Comparison of ENCODE assay signal across 20 cellular contexts in the genomic region with DNA sequence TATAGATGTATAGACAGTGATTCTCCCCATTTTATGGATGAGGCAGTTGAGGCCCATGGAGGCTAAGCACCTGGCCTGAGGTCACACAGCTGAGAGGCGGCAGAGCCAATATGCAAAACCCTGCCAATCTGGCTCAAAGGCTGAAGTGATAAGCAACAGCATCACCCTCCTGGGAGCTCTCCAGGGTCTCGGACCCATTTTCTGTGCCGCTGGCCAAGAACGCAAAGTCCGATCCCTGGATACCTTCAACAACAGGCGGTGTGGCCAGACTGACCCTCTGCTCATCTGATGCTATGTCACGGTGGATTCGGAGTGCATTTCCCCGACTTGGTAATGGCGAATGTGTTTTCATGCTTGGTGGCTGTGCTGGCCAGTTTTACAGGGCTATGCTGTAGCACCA.
"Had no signal": no experiment of that assay in that cellular context is flagged by ENCODE, and none has a peak within 500 bp of the region (broad histone marks: within the 10 kb centered on the region; RNA-seq: fewer than 3 reads in every experiment).

No MANE protein-coding gene starts in this region.

- H3K4me3 Mint-ChIP-seq: endodermal cell; naive thymus-derived CD8-positive, alpha-beta T cell had no signal

- H3K4me1 Mint-ChIP-seq: endodermal cell had no signal

- H3K27me3 Mint-ChIP-seq: progenitor cell of endocrine pancreas had no signal

- H3K4me1 ChIP-seq: colonic mucosa, foreskin keratinocyte, right lobe of liver, stomach, uterus had no signal

- H3K9me3 ChIP-seq: colonic mucosa, ovary, uterus had no signal

- H3K27me3 ChIP-seq: colonic mucosa, foreskin keratinocyte, ovary, right lobe of liver, uterus had no signal

- H3K27ac Mint-ChIP-seq: endodermal cell; naive thymus-derived CD8-positive, alpha-beta T cell; progenitor cell of endocrine pancreas had no signal

- DNase-seq: colonic mucosa; dermis blood vessel endothelial cell; effector CD4-positive, alpha-beta T cell; endodermal cell; erythroblast; foreskin keratinocyte; hippocampal formation; kidney glomerular epithelial cell; mammary epithelial cell; mucosa of descending colon; naive thymus-derived CD8-positive, alpha-beta T cell; ovary; stimulated activated CD4-positive, alpha-beta T cell treated with anti-CD3 and anti-CD28 coated beads, Interleukin-2, amount 100 ng/mL, for 24 hours; stimulated activated naive CD4-positive, alpha-beta T cell; substantia nigra; trophoblast cell; uterus had no signal

- H3K27ac ChIP-seq: colonic mucosa, foreskin keratinocyte, ovary, right lobe of liver, stomach, uterus had no signal

- H3K36me3 ChIP-seq: colonic mucosa, ovary, right lobe of liver, stomach, uterus had no signal

- H3K4me3 ChIP-seq: colonic mucosa, mucosa of descending colon, ovary, right lobe of liver, stomach, uterus had no signal
